ENCODE assay signal across 23 cellular contexts in the genomic region with DNA sequence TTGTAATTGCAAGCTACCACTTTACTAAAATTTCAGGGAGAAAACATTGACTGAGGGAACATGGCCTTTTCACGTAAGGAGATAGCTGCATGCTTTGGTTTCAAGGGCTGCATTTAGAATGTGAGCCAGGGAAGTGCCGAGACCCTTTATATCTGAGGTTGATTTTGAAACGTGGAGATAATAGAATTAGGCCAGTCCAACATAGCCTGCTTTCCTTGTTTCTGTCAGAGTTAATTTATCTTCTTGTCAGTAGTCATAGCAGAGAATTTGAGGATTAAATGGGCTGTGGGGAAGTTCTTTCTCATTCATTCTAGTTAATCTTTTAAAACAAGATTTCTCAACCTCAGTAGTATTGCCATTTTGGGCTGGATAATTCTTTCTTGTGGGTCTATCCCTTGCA. TPM values are rescaled to one million over a fixed set of nuclear protein-coding genes. Genes with fewer than 3 reads are reported as not detected.
"Had no signal": no experiment of that assay in that cellular context is flagged by ENCODE, and none has a peak within 500 bp of the region (broad histone marks: within the 10 kb centered on the region; RNA-seq: fewer than 3 reads in every experiment).

No MANE protein-coding gene starts in this region.

- H3K4me3 ChIP-seq: MG63 had no signal

- DNase-seq: IMR-90, Karpas-422, KG1, MG63, NCI-H1092, NCI-H1105 treated with DMSO at 0.1 percent for 48 hours, NCI-H1417 treated with DMSO at 0.1 percent for 48 hours, NCI-H146, NCI-H1694 treated with DMSO at 0.1 percent for 48 hours, NCI-H1930, NCI-H2081, NCI-H2107, NCI-H2227 treated with DMSO at 0.1 percent for 48 hours, NCI-H446, NCI-H510A, NCI-H524 treated with DMSO at 0.1 percent for 48 hours, NCI-H69, NCI-H774, Right ventricle myocardium superior, RPMI8226, SW 1271 had no signal

- FAIRE-seq: HepG2, RCC 7860 had no signal

- H3K9me3 ChIP-seq: MG63 had no signal

- ATAC-seq: HepG2 had no signal

- H3K27me3 ChIP-seq: MG63 had no signal

RNA-seq across cellular contexts. Expression of a gene that starts 49.6 kb away (rescaled TPM):
- total RNA-seq: HepG2 had no signal
